In genomic region chr2:218418717-218419458, GRCh38 we compare ENCODE assay signal across 1 cellular context.
TF ChIP-seq lines count a peak whose summit lies in the region.

TSS of gene VIL1 (plus strand) at chr2:218419123. CDS start at chr2:218423779, 4,656 bp downstream.

TF ChIP-seq in HepG2, 621 proteins besides CTCF, POLR2A, EP300 and RAD21 (continued from another document and continues in another):
- TF ChIP-seq ZBTB40 (IDR thresholded peaks at IDR 0.05) (no peak), ZBTB40 (CRISPR knock-in tag; IDR thresholded peaks at IDR 0.05) (peak; percentile 49; the same call in 1 of the 2 replicates), ZBTB7A (CRISPR knock-in tag; IDR thresholded peaks at IDR 0.05) (peak; percentile 4; the same call in 1 of the 2 replicates), ZNF335 (CRISPR knock-in tag; IDR thresholded peaks at IDR 0.05) (peak; percentile 72; the same call in 1 of the 2 replicates), ZNF251 (CRISPR knock-in tag; IDR thresholded peaks at IDR 0.05) (no peak), SIX1 (CRISPR knock-in tag; IDR thresholded peaks at IDR 0.05; ENCODE audit: borderline replicate concordance) (0 out of 2 replicates have a peak, but pooled peaks have one; percentile 41), STAG1 (CRISPR knock-in tag; IDR thresholded peaks at IDR 0.05) (peak; percentile 29), SMYD3 (CRISPR knock-in tag; IDR thresholded peaks at IDR 0.05) (no peak), ZZZ3 (CRISPR knock-in tag; IDR thresholded peaks at IDR 0.05; ENCODE audit: borderline replicate concordance) (no peak; the same call in 1 of the 2 replicates), MTERF4 (CRISPR knock-in tag; IDR thresholded peaks at IDR 0.05) (peak; percentile 69; the same call in 1 of the 2 replicates), MAFK (conservative IDR thresholded peaks at IDR 0.05 in 1 of 2, IDR thresholded peaks at IDR 0.05 in 1 of 2; ENCODE audit: low read length in 2 of 2) (no peak), MYPOP (CRISPR knock-in tag; IDR thresholded peaks at IDR 0.05) (0 out of 2 replicates have a peak, but pooled peaks have one; percentile 69), ZNF570 (CRISPR knock-in tag; IDR thresholded peaks at IDR 0.05; ENCODE audit: borderline replicate concordance) (no peak), ARNT2 (CRISPR knock-in tag; IDR thresholded peaks at IDR 0.05; ENCODE audit: low read depth) (peak; percentile 77; the same call in 1 of the 2 replicates), ZNF432 (CRISPR knock-in tag; IDR thresholded peaks at IDR 0.05; ENCODE audit: borderline replicate concordance) (no peak), KLF16 (CRISPR knock-in tag; IDR thresholded peaks at IDR 0.05) (peak in 1 of 2 experiments; percentile 86; a peak in 2 of 4 replicates), ZNF605 (CRISPR knock-in tag; IDR thresholded peaks at IDR 0.05) (peak; percentile 70; the same call in 1 of the 2 replicates), NFE2L2 (IDR thresholded peaks at IDR 0.05; ENCODE audit: low read length) (no peak), PRDM4 (CRISPR knock-in tag; IDR thresholded peaks at IDR 0.05; ENCODE audit: borderline replicate concordance) (0 out of 2 replicates have a peak, but pooled peaks have one; percentile 9), ZSCAN30 (CRISPR knock-in tag; IDR thresholded peaks at IDR 0.05) (0 out of 2 replicates have a peak, but pooled peaks have one; percentile 28), ZNF256 (CRISPR knock-in tag; conservative IDR thresholded peaks at IDR 0.05) (0 out of 2 replicates have a peak, but pooled peaks have one; percentile 66), AKAP8 (CRISPR knock-in tag; IDR thresholded peaks at IDR 0.05) (0 out of 2 replicates have a peak, but pooled peaks have one; percentile 22), HOXA9 (CRISPR knock-in tag; IDR thresholded peaks at IDR 0.05; ENCODE audit: borderline replicate concordance) (no peak), HHEX (CRISPR knock-in tag; IDR thresholded peaks at IDR 0.05) (0 out of 2 replicates have a peak, but pooled peaks have one; percentile 14), RXRA (CRISPR knock-in tag; IDR thresholded peaks at IDR 0.05) (peak; percentile 78; the same call in 1 of the 2 replicates), SP5 (CRISPR knock-in tag; IDR thresholded peaks at IDR 0.05; ENCODE audit: borderline replicate concordance, low read depth) (peak; percentile 82), ZBTB46 (CRISPR knock-in tag; IDR thresholded peaks at IDR 0.05; ENCODE audit: borderline replicate concordance) (no peak), ZXDC (CRISPR knock-in tag; IDR thresholded peaks at IDR 0.05) (no peak; the same call in 1 of the 2 replicates), ZGPAT (CRISPR knock-in tag; IDR thresholded peaks at IDR 0.05) (peak; percentile 82), ZNF563 (CRISPR knock-in tag; IDR thresholded peaks at IDR 0.05) (0 out of 2 replicates have a peak, but pooled peaks have one; percentile 61), ZSCAN21 (CRISPR knock-in tag; IDR thresholded peaks at IDR 0.05; ENCODE audit: borderline replicate concordance) (0 out of 2 replicates have a peak, but pooled peaks have one; percentile 57), ZNF460 (CRISPR knock-in tag; IDR thresholded peaks at IDR 0.05; ENCODE audit: borderline replicate concordance) (peak; percentile 23; the same call in 1 of the 2 replicates), ZNF772 (CRISPR knock-in tag; IDR thresholded peaks at IDR 0.05) (peak; percentile 86), SNAI1 (CRISPR knock-in tag; IDR thresholded peaks at IDR 0.05; ENCODE audit: borderline replicate concordance) (peak; percentile 87; the same call in 1 of the 2 replicates), TCF12 (IDR thresholded peaks at IDR 0.05) (no peak), TCF12 (CRISPR knock-in tag; IDR thresholded peaks at IDR 0.05) (peak; percentile 33; the same call in 1 of the 2 replicates), ZNF766 (CRISPR knock-in tag; IDR thresholded peaks at IDR 0.05; ENCODE audit: borderline replicate concordance) (no peak), SOX6 (IDR thresholded peaks at IDR 0.05) (no peak), SOX6 (CRISPR knock-in tag; IDR thresholded peaks at IDR 0.05) (peak; percentile 84), ZNF839 (CRISPR knock-in tag; IDR thresholded peaks at IDR 0.05; ENCODE audit: borderline replicate concordance) (no peak), THAP7 (CRISPR knock-in tag; IDR thresholded peaks at IDR 0.05) (peak; percentile 91; the same call in 1 of the 2 replicates)
